Comparison of ENCODE assay signal across 1 cellular context in genomic region chr15:69979783-69980182, GRCh38.
TF ChIP-seq lines count a peak whose summit lies in the region.

No MANE protein-coding gene starts in this region.

TF ChIP-seq in GM12878, 131 proteins besides CTCF, POLR2A, EP300 and RAD21 (continued from another document and continues in another):
- TF ChIP-seq, protein P1, sequence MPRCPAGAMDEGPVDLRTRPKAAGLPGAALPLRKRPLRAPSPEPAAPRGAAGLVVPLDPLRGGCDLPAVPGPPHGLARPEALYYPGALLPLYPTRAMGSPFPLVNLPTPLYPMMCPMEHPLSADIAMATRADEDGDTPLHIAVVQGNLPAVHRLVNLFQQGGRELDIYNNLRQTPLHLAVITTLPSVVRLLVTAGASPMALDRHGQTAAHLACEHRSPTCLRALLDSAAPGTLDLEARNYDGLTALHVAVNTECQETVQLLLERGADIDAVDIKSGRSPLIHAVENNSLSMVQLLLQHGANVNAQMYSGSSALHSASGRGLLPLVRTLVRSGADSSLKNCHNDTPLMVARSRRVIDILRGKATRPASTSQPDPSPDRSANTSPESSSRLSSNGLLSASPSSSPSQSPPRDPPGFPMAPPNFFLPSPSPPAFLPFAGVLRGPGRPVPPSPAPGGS (IDR thresholded peaks at IDR 0.05; ENCODE audit: borderline replicate concordance, insufficient read depth, low read depth, low read length, poor library complexity, severe bottlenecking): no peak
- peak; percentile 30; the same call in 1 of the 2 replicates for TF ChIP-seq FOXM1 (IDR thresholded peaks at IDR 0.05; ENCODE audit: low read depth, low read length)
- no peak for TF ChIP-seq WRNIP1 (IDR thresholded peaks at IDR 0.05; ENCODE audit: borderline replicate concordance, low read depth, low read length)
- TF ChIP-seq GABPA (IDR thresholded peaks at IDR 0.05; ENCODE audit: low read depth): no peak
- TF ChIP-seq ESRRA (IDR thresholded peaks at IDR 0.05; ENCODE audit: low read length): no peak
- TF ChIP-seq NR2C1 (IDR thresholded peaks at IDR 0.05): no peak
- no peak for TF ChIP-seq IRF3 (IDR thresholded peaks at IDR 0.05)
- no peak for TF ChIP-seq DPF2 (IDR thresholded peaks at IDR 0.05)
- TF ChIP-seq KAT2A (conservative IDR thresholded peaks at IDR 0.05; ENCODE audit: control insufficient read depth, low read depth, low read length): no peak
- TF ChIP-seq SKIL (IDR thresholded peaks at IDR 0.05; ENCODE audit: low read depth, poor library complexity, severe bottlenecking): no peak
- TF ChIP-seq RELA (IDR thresholded peaks at IDR 0.05; ENCODE audit: borderline replicate concordance, partially characterized antibody): no peak
- TF ChIP-seq ZNF384 (IDR thresholded peaks at IDR 0.05; ENCODE audit: borderline replicate concordance, low read depth, low read length): no peak
- no peak for TF ChIP-seq EGR1 (IDR thresholded peaks at IDR 0.05; ENCODE audit: borderline replicate concordance in 1 of 2, low read depth in 2 of 2, low read length in 2 of 2)
- TF ChIP-seq CHD4 (IDR thresholded peaks at IDR 0.05): no peak
- no peak for TF ChIP-seq SIX5 (IDR thresholded peaks at IDR 0.05; ENCODE audit: low read depth, low read length, severe bottlenecking)
- TF ChIP-seq BRCA1 (IDR thresholded peaks at IDR 0.05; ENCODE audit: low read depth, low read length): no peak
- no peak for TF ChIP-seq SIN3A (IDR thresholded peaks at IDR 0.05; ENCODE audit: low read depth, low read length)
- TF ChIP-seq ELK1 (IDR thresholded peaks at IDR 0.05; ENCODE audit: low read depth, low read length): no peak
- TF ChIP-seq SUZ12 (IDR thresholded peaks at IDR 0.05; ENCODE audit: unreplicated experiment): no peak
- no peak for TF ChIP-seq ZSCAN29 (IDR thresholded peaks at IDR 0.05)
- TF ChIP-seq CREB1 (IDR thresholded peaks at IDR 0.05; ENCODE audit: low read depth): no peak
- TF ChIP-seq TCF7 (IDR thresholded peaks at IDR 0.05; ENCODE audit: borderline replicate concordance): no peak
- TF ChIP-seq, protein P2, sequence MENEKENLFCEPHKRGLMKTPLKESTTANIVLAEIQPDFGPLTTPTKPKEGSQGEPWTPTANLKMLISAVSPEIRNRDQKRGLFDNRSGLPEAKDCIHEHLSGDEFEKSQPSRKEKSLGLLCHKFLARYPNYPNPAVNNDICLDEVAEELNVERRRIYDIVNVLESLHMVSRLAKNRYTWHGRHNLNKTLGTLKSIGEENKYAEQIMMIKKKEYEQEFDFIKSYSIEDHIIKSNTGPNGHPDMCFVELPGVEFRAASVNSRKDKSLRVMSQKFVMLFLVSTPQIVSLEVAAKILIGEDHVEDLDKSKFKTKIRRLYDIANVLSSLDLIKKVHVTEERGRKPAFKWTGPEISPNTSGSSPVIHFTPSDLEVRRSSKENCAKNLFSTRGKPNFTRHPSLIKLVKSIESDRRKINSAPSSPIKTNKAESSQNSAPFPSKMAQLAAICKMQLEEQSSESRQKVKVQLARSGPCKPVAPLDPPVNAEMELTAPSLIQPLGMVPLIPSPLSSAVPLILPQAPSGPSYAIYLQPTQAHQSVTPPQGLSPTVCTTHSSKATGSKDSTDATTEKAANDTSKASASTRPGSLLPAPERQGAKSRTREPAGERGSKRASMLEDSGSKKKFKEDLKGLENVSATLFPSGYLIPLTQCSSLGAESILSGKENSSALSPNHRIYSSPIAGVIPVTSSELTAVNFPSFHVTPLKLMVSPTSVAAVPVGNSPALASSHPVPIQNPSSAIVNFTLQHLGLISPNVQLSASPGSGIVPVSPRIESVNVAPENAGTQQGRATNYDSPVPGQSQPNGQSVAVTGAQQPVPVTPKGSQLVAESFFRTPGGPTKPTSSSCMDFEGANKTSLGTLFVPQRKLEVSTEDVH (IDR thresholded peaks at IDR 0.05; ENCODE audit: low read depth, partially characterized antibody): no peak
- TF ChIP-seq MTA2 (IDR thresholded peaks at IDR 0.05; ENCODE audit: low read depth): no peak
- TF ChIP-seq MEF2B (IDR thresholded peaks at IDR 0.05; ENCODE audit: partially characterized antibody, poor library complexity, severe bottlenecking): no peak
- TF ChIP-seq IKZF1 (conservative IDR thresholded peaks at IDR 0.05): no peak
- no peak for TF ChIP-seq RAD51 (IDR thresholded peaks at IDR 0.05)
- no peak for TF ChIP-seq ZNF207 (IDR thresholded peaks at IDR 0.05; ENCODE audit: borderline replicate concordance)
- TF ChIP-seq SREBF2 (IDR thresholded peaks at IDR 0.05; ENCODE audit: low read length): no peak
- 0 out of 2 replicates have a peak, but pooled peaks have one; percentile 34 for TF ChIP-seq IRF4 (IDR thresholded peaks at IDR 0.05; ENCODE audit: low read depth, low read length)
- no peak for TF ChIP-seq ZNF24 (IDR thresholded peaks at IDR 0.05)
- no peak for TF ChIP-seq ZNF592 (IDR thresholded peaks at IDR 0.05)
- TF ChIP-seq ZZZ3 (IDR thresholded peaks at IDR 0.05; ENCODE audit: control insufficient read depth, insufficient read length, low read depth): no peak
- peak; percentile 10; the same call in 1 of the 2 replicates for TF ChIP-seq BCL11A (IDR thresholded peaks at IDR 0.05; ENCODE audit: low read depth, low read length)
- TF ChIP-seq HDAC2 (IDR thresholded peaks at IDR 0.05): no peak
- no peak for TF ChIP-seq CHD1 (IDR thresholded peaks at IDR 0.05; ENCODE audit: low read depth, low read length)
- TF ChIP-seq, protein P3, sequence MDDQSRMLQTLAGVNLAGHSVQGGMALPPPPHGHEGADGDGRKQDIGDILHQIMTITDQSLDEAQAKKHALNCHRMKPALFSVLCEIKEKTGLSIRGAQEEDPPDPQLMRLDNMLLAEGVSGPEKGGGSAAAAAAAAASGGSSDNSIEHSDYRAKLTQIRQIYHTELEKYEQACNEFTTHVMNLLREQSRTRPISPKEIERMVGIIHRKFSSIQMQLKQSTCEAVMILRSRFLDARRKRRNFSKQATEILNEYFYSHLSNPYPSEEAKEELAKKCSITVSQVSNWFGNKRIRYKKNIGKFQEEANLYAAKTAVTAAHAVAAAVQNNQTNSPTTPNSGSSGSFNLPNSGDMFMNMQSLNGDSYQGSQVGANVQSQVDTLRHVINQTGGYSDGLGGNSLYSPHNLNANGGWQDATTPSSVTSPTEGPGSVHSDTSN (IDR thresholded peaks at IDR 0.05; ENCODE audit: insufficient replicate concordance, low read depth, low read length): no peak
- TF ChIP-seq SMAD5 (IDR thresholded peaks at IDR 0.05; ENCODE audit: low read depth): no peak
- TF ChIP-seq CBX5 (IDR thresholded peaks at IDR 0.05; ENCODE audit: low read depth): 0 out of 2 replicates have a peak, but pooled peaks have one; percentile 63
- TF ChIP-seq ETV6 (conservative IDR thresholded peaks at IDR 0.05 in 1 of 2, IDR thresholded peaks at IDR 0.05 in 1 of 2; ENCODE audit: borderline replicate concordance in 1 of 2, low read depth in 1 of 2): no peak
- no peak for TF ChIP-seq HCFC1 (IDR thresholded peaks at IDR 0.05; ENCODE audit: low read length)
- no peak for TF ChIP-seq NR2C2 (IDR thresholded peaks at IDR 0.05; ENCODE audit: borderline replicate concordance, control insufficient read depth, insufficient read length, low read depth)
- no peak for TF ChIP-seq MTA3 (IDR thresholded peaks at IDR 0.05; ENCODE audit: borderline replicate concordance, low read length)
- TF ChIP-seq BHLHE40 (IDR thresholded peaks at IDR 0.05; ENCODE audit: borderline replicate concordance in 1 of 2, low read depth in 2 of 2, low read length in 1 of 2): no peak
- no peak for TF ChIP-seq ATF3 (IDR thresholded peaks at IDR 0.05; ENCODE audit: borderline replicate concordance, extremely low read depth, low read depth, low read length)
- TF ChIP-seq LARP7 (IDR thresholded peaks at IDR 0.05): no peak
- TF ChIP-seq, protein P4, sequence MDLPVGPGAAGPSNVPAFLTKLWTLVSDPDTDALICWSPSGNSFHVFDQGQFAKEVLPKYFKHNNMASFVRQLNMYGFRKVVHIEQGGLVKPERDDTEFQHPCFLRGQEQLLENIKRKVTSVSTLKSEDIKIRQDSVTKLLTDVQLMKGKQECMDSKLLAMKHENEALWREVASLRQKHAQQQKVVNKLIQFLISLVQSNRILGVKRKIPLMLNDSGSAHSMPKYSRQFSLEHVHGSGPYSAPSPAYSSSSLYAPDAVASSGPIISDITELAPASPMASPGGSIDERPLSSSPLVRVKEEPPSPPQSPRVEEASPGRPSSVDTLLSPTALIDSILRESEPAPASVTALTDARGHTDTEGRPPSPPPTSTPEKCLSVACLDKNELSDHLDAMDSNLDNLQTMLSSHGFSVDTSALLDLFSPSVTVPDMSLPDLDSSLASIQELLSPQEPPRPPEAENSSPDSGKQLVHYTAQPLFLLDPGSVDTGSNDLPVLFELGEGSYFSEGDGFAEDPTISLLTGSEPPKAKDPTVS (IDR thresholded peaks at IDR 0.05; ENCODE audit: low read depth, low read length): no peak
- TF ChIP-seq, protein P5, sequence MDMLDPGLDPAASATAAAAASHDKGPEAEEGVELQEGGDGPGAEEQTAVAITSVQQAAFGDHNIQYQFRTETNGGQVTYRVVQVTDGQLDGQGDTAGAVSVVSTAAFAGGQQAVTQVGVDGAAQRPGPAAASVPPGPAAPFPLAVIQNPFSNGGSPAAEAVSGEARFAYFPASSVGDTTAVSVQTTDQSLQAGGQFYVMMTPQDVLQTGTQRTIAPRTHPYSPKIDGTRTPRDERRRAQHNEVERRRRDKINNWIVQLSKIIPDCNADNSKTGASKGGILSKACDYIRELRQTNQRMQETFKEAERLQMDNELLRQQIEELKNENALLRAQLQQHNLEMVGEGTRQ (IDR thresholded peaks at IDR 0.05; ENCODE audit: borderline replicate concordance, low read depth, low read length): no peak
- peak; percentile 93 for TF ChIP-seq TCF3 (IDR thresholded peaks at IDR 0.05; ENCODE audit: borderline replicate concordance, insufficient read depth, low read depth, low read length)
- TF ChIP-seq ZNF217 (IDR thresholded peaks at IDR 0.05): no peak
- no peak for TF ChIP-seq CBX3 (IDR thresholded peaks at IDR 0.05; ENCODE audit: borderline replicate concordance, low read depth)
- 0 out of 2 replicates have a peak, but pooled peaks have one; percentile 57 for TF ChIP-seq EED (IDR thresholded peaks at IDR 0.05; ENCODE audit: low read depth)
- TF ChIP-seq MEF2A (IDR thresholded peaks at IDR 0.05; ENCODE audit: insufficient read depth, low read depth, low read length): no peak
- TF ChIP-seq EZH2 (IDR thresholded peaks at IDR 0.05; ENCODE audit: borderline replicate concordance, control insufficient read depth, low read depth, low read length): no peak
